8 cellular contexts compared by ENCODE assay signal in the genomic region with DNA sequence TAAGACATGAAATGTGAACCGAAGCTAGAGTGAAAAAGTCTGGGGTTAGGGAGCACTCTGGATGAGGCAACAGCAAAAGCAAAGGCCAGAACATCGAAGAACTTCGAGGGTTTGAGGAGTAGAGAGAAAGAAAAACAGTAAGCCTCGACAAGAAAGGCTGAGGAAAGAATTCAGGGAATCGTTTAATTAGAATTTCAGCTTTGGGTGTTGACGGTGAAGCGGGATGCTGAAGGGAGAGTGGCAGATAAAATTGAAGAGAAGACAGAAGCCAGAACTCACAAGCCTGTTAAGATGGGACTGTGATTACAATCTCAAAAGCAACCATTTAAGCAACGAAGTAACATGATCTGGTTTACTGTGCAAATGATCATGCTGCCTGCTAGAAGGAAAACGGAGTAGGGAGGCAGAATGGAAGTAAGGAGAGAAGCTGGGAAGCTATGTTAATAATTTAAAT. TPM values are rescaled to one million over a fixed set of nuclear protein-coding genes. Genes with fewer than 3 reads are reported as not detected.
DNase-seq lines count a peak whose midpoint lies in the region; ATAC-seq, FAIRE-seq and TF ChIP-seq lines count a peak whose summit lies in the region.

No MANE protein-coding gene starts in this region.

- no peaks in the 10 kb centered on the region for H3K79me2 ChIP-seq in HepG2 (ENCODE audit: insufficient read depth, low read length)

- WGBS in HepG2 (ENCODE audit: low lambda C conversion rate): 27% methylated on average over 9 of the region's 9 CpGs
- 56% methylated on average over 9 of the region's 9 CpGs for WGBS in right lobe of liver (ENCODE audit: insufficient coverage, low coverage, low lambda C conversion rate, missing lambda C conversion rate)

- H3K4me1 ChIP-seq in HepG2 (ENCODE audit: insufficient read depth, low read length) (peaks cover 32% of the 10 kb centered on the region), right lobe of liver (no peaks in the 10 kb centered on the region), left lung (peaks cover 10 to 22% of the 10 kb centered on the region in 2 donors), vagina (peaks cover 25% of the 10 kb centered on the region)

- H3K4me3 ChIP-seq in HepG2 (replicated peaks in 1 of 3; ENCODE audit: insufficient read depth in 1 of 3, low read depth in 2 of 3, low read length in 3 of 3) (no peak overlapping the region), right lobe of liver (no peak overlapping the region), left lung (peak overlapping the region in 1 of 2 donors; percentile 64), vagina (peak overlapping the region; percentile 64 to 68)

- H3K27me3 ChIP-seq in HepG2 (ENCODE audit: control insufficient read depth in 1 of 2, insufficient read depth in 2 of 2, low read length in 2 of 2) (no peaks in the 10 kb centered on the region; a peak in 1 of 5 replicates), right lobe of liver (no peaks in the 10 kb centered on the region), left lung (no peaks in the 10 kb centered on the region), vagina (no peaks in the 10 kb centered on the region)

- in situ Hi-C loops in HepG2 (cut with HindIII; ENCODE audit: extremely low pct_ligation_motif_present, low pct_unique_long_range_greater_than_20kb): no loop called here

- TF ChIP-seq RAD21 in HepG2 (CRISPR knock-in tag; IDR thresholded peaks at IDR 0.05): no peak

- H3K36me3 ChIP-seq in HepG2 (replicated peaks in 1 of 2; ENCODE audit: control insufficient read depth in 1 of 2, insufficient read depth in 2 of 2, low read length in 2 of 2) (no peaks in the 10 kb centered on the region), right lobe of liver (no peaks in the 10 kb centered on the region), left lung (no peaks in the 10 kb centered on the region), vagina (no peaks in the 10 kb centered on the region)

- intact Hi-C loops in HepG2 (cut with micrococcal nuclease; ENCODE audit: unreplicated experiment): no loop called here
- intact Hi-C loops in right lobe of liver (cut with DNase I): no loop called here
- intact Hi-C loops in left lung (cut with DNase I): no loop called here
- intact Hi-C loops in vagina (cut with DNase I): no loop called here

- H3K9me3 ChIP-seq in HepG2 (ENCODE audit: low read length) (no peaks in the 10 kb centered on the region), right lobe of liver (no peaks in the 10 kb centered on the region), left lung (no peaks in the 10 kb centered on the region), vagina (no peaks in the 10 kb centered on the region)

- no peak for DNase-seq in HepG2 (ENCODE audit: low spot score)
- DNase-seq in right lobe of liver: no peak
- peak; percentile 12 for DNase-seq in amniotic stem cell (lab: John Stamatoyannopoulos, UW)
- DNase-seq in left lung: no peak
- DNase-seq in vagina (ENCODE audit: extremely low spot score in 2 of 2): no peak
- DNase-seq in COR-L47 (lab: John Stamatoyannopoulos, UW): no peak
- no peak for DNase-seq in urothelium cell line (ENCODE audit: low spot score)

- peak overlapping the region; percentile 61 for H2AFZ ChIP-seq in HepG2 (ENCODE audit: low read length)

- CTCF ChIA-PET in HepG2 (lab: Yijun Ruan, JAX; ENCODE audit: low intra/inter-chr PET ratio, low total read pairs): no interaction called here

- no peak for FAIRE-seq in HepG2 (lab: Jason Lieb, UNC)
- FAIRE-seq in urothelium cell line (lab: Jason Lieb, UNC): no peak

- no TSS peak for BruUV-seq in HepG2 (replicated peaks; lab: Mats Ljungman, UMichigan)

- H3K9ac ChIP-seq in HepG2 (ENCODE audit: insufficient read depth, low read depth, low read length): peak overlapping the region; percentile 18; the same call in 1 of the 2 replicates

- TF ChIP-seq EP300 in HepG2 (IDR thresholded peaks at IDR 0.05; ENCODE audit: low read depth in 2 of 2, low read length in 2 of 2) (no peak), HepG2 (CRISPR knock-in tag; IDR thresholded peaks at IDR 0.05; ENCODE audit: borderline replicate concordance) (no peak)

- TF ChIP-seq POLR2A in HepG2 (IDR thresholded peaks at IDR 0.05; ENCODE audit: insufficient read depth in 1 of 2, low read depth in 2 of 2, low read length in 2 of 2): no peak
- TF ChIP-seq POLR2A in right lobe of liver (IDR thresholded peaks at IDR 0.05): no peak
- TF ChIP-seq POLR2A in vagina (IDR thresholded peaks at IDR 0.05): no peak

- no peak for TF ChIP-seq CTCF in HepG2 (CRISPR knock-in tag; IDR thresholded peaks at IDR 0.05)
- TF ChIP-seq CTCF in right lobe of liver (IDR thresholded peaks at IDR 0.05): no peak
- TF ChIP-seq CTCF in left lung (IDR thresholded peaks at IDR 0.05): no peak
- no peak for TF ChIP-seq CTCF in vagina (IDR thresholded peaks at IDR 0.05)

- H3K27ac ChIP-seq in HepG2 (ENCODE audit: extremely low read length, insufficient read depth, low read length): no peak overlapping the region
- H3K27ac ChIP-seq in right lobe of liver: no peak overlapping the region
- H3K27ac ChIP-seq in left lung: peak overlapping the region; percentile 96 to 98
- peak overlapping the region; percentile 92 for H3K27ac ChIP-seq in vagina

- ATAC-seq in HepG2 (no peak), right lobe of liver (no peak), left lung (no peak), GM18502 (IDR thresholded peaks at IDR 0.05; ENCODE audit: poor library complexity, unreplicated experiment) (no peak)

- no peaks in the 10 kb centered on the region for H4K20me1 ChIP-seq in HepG2 (ENCODE audit: insufficient read depth, low read length)

- POLR2A ChIA-PET in HepG2 (lab: Yijun Ruan, JAX): no interaction called here

- H3K4me2 ChIP-seq in HepG2 (ENCODE audit: low read depth, low read length): peak overlapping the region; percentile 37

RNA-seq across cellular contexts. Expression of a gene that starts 2.1 kb away (rescaled TPM):
- total RNA-seq in HepG2 (2016; rRNA removed; fragmentation: Illumina TruSeq; extraction: Trizol) (3.0 and 6.1 TPM in 2 replicates), right lobe of liver (1 to 10 TPM in 5 of 6 experiments, under 1 TPM in 1; 0.79 to 2.9 (median 1.6) TPM), left lung (10 to 100 TPM in 1 of 2 donors, 1 to 10 TPM in 1; 6.6 to 11.5 TPM), vagina (6.1 TPM)
- 4.0 and 4.8 TPM in 2 replicates for total RNA-seq in HepG2 (2016; cell fraction: cytosol; rRNA removed; fragmentation: Illumina TruSeq; extraction: Trizol; ENCODE audit: low read depth)
- 2.6 and 3.6 TPM in 2 replicates for total RNA-seq in HepG2 (2016; cell fraction: insoluble cytoplasmic fraction; rRNA removed; fragmentation: Illumina TruSeq; extraction: Trizol)
- total RNA-seq in HepG2 (2016; cell fraction: membrane; rRNA removed; fragmentation: Illumina TruSeq; extraction: Trizol): 1.7 and 2.1 TPM in 2 replicates
- 3.6 and 5.3 TPM in 2 replicates for total RNA-seq in HepG2 (2016; cell fraction: nucleus; rRNA removed; fragmentation: Illumina TruSeq; extraction: Trizol)
- 1.3 and 2.0 TPM in 2 replicates for polyA plus RNA-seq in HepG2 (2011; rRNA removed)
- 0.54 and 6.3 TPM in 2 replicates for polyA plus RNA-seq in HepG2 (2011; cell fraction: cytosol; rRNA removed)
- 1.00 and 1.2 TPM in 2 replicates for polyA plus RNA-seq in HepG2 (2011; cell fraction: nucleus; rRNA removed)
- polyA plus RNA-seq in HepG2 (2012): 0.95 and 1.5 TPM in 2 replicates
- polyA plus RNA-seq in HepG2 (2016; cell fraction: cytosol; fragmentation: Illumina TruSeq; extraction: Trizol; ENCODE audit: low read depth): 0.96 and 1.3 TPM in 2 replicates
- polyA plus RNA-seq in HepG2 (2016; cell fraction: insoluble cytoplasmic fraction; fragmentation: Illumina TruSeq; extraction: Trizol; ENCODE audit: low read depth): 5.6 and 6.4 TPM in 2 replicates
- 0.78 and 1.4 TPM in 2 replicates for polyA plus RNA-seq in HepG2 (2016; cell fraction: membrane; fragmentation: Illumina TruSeq; extraction: Trizol; ENCODE audit: low read depth)
- 3.1 and 4.0 TPM in 2 replicates for polyA plus RNA-seq in HepG2 (2016; cell fraction: nucleus; fragmentation: Illumina TruSeq; extraction: Trizol; ENCODE audit: insufficient read depth, low read depth)
- polyA minus RNA-seq in HepG2 (2011; rRNA and poly(A)+ RNA removed; ENCODE audit: low replicate concordance): 1.6 and 2.9 TPM in 2 replicates
- 1.6 and 2.6 TPM in 2 replicates for polyA minus RNA-seq in HepG2 (2011; cell fraction: cytosol; rRNA and poly(A)+ RNA removed)
- 8.4 and 10.6 TPM in 2 replicates for polyA minus RNA-seq in HepG2 (2011; cell fraction: nucleus; rRNA and poly(A)+ RNA removed)

RNA-seq across cellular contexts. Expression of a gene that starts 28.7 kb away (rescaled TPM):
- not detected in 2 replicates for total RNA-seq in HepG2 (2016; rRNA removed; fragmentation: Illumina TruSeq; extraction: Trizol)
- total RNA-seq in HepG2 (2016; cell fraction: cytosol; rRNA removed; fragmentation: Illumina TruSeq; extraction: Trizol; ENCODE audit: low read depth): not detected in 2 replicates
- total RNA-seq in HepG2 (2016; cell fraction: insoluble cytoplasmic fraction; rRNA removed; fragmentation: Illumina TruSeq; extraction: Trizol): not detected in 2 replicates
- not detected in 2 replicates for total RNA-seq in HepG2 (2016; cell fraction: membrane; rRNA removed; fragmentation: Illumina TruSeq; extraction: Trizol)
- total RNA-seq in HepG2 (2016; cell fraction: nucleus; rRNA removed; fragmentation: Illumina TruSeq; extraction: Trizol): not detected in 2 replicates
- not detected in 2 replicates for polyA plus RNA-seq in HepG2 (2011; rRNA removed)
- polyA plus RNA-seq in HepG2 (2011; cell fraction: cytosol; rRNA removed): 0.04 and 0.12 TPM in 2 replicates
- 0.14 and 0.16 TPM in 2 replicates for polyA plus RNA-seq in HepG2 (2011; cell fraction: nucleus; rRNA removed)
- not detected in 2 replicates for polyA plus RNA-seq in HepG2 (2012)
- polyA plus RNA-seq in HepG2 (2016; cell fraction: cytosol; fragmentation: Illumina TruSeq; extraction: Trizol; ENCODE audit: low read depth): not detected in 2 replicates
- polyA plus RNA-seq in HepG2 (2016; cell fraction: insoluble cytoplasmic fraction; fragmentation: Illumina TruSeq; extraction: Trizol; ENCODE audit: low read depth): not detected in 2 replicates
- polyA plus RNA-seq in HepG2 (2016; cell fraction: membrane; fragmentation: Illumina TruSeq; extraction: Trizol; ENCODE audit: low read depth): not detected in 2 replicates
- polyA plus RNA-seq in HepG2 (2016; cell fraction: nucleus; fragmentation: Illumina TruSeq; extraction: Trizol; ENCODE audit: insufficient read depth, low read depth): not detected in 2 replicates
- 0.76 and 313 TPM in 2 replicates for polyA minus RNA-seq in HepG2 (2011; rRNA and poly(A)+ RNA removed; ENCODE audit: low replicate concordance)
- 3.5 and 6.8 TPM in 2 replicates for polyA minus RNA-seq in HepG2 (2011; cell fraction: cytosol; rRNA and poly(A)+ RNA removed)
- 0.87 and 3.2 TPM in 2 replicates for polyA minus RNA-seq in HepG2 (2011; cell fraction: nucleus; rRNA and poly(A)+ RNA removed)
- total RNA-seq in right lobe of liver: 100 to 1,000 TPM in 3 of 6 experiments, 10 to 100 TPM in 3; 39.3 to 160 (median 97.4) TPM
- total RNA-seq in left lung: 1,000 to 10,000 TPM; 1,589 to 1,774 TPM
- total RNA-seq in vagina: 2,692 TPM

Comparison
In these comparisons a context has a peak if more than half of its experiments do, and no peak if none do; other contexts are left out.
1. RNA of a gene that starts 28.7 kb away (total RNA-seq): 2,692 TPM in vagina (single experiment), 1,589 to 1,774 TPM in left lung and 39.3 to 160 TPM in right lobe of liver; not detected in HepG2; every median in the first group is over 10 times any median in the second.
2. H3K27ac ChIP-seq: peak in left lung (2 of 2) and vagina (single experiment); none in HepG2 (single experiment) and right lobe of liver (0 of 3).
3. H3K4me3 ChIP-seq: peak in vagina (2 of 2); none in HepG2 (0 of 3) and right lobe of liver (0 of 3).